In genomic region chr6:132780770-132781371, GRCh38 we compare ENCODE assay signal across 9 cellular contexts. TPM values are rescaled to one million over a fixed set of nuclear protein-coding genes. Genes with fewer than 3 reads are reported as not detected.
A peak's percentile ranks its signal among the peaks of the same experiment; 100 is the strongest.
DNase-seq lines count a peak whose midpoint lies in the region; ATAC-seq, FAIRE-seq and TF ChIP-seq lines count a peak whose summit lies in the region.
"Had no signal": no experiment of that assay in that cellular context is flagged by ENCODE, and none has a peak within 500 bp of the region (broad histone marks: within the 10 kb centered on the region; RNA-seq: fewer than 3 reads in every experiment).

No MANE protein-coding gene starts in this region.

- H2AFZ ChIP-seq in IMR-90 (replicated peaks; ENCODE audit: low read length, poor library complexity) (no peak overlapping the region), neural progenitor cell (replicated peaks) (no peak overlapping the region)

- peak; percentile 63 for DNase-seq in IMR-90
- DNase-seq in neural progenitor cell (ENCODE audit: low spot score): peak; percentile 5
- DNase-seq in activated effector memory CD4-positive, alpha-beta T cell treated with Interleukin-2 at 50 U/mL for 16 hours: no peak
- no peak for DNase-seq in testis
- DNase-seq in GM12891 (ENCODE audit: insufficient read length, low spot score): no peak
- DNase-seq in glutamatergic neuron: no peak
- DNase-seq: activated naive CD8-positive, alpha-beta T cell treated with anti-CD3 and anti-CD28 coated beads for 36 hours had no signal

- no peaks in the 10 kb centered on the region for H3K9me3 Mint-ChIP-seq in brain
- H3K9me3 Mint-ChIP-seq in neural progenitor cell: no peaks in the 10 kb centered on the region
- H3K9me3 Mint-ChIP-seq in glutamatergic neuron (ENCODE audit: unreplicated experiment): no peaks in the 10 kb centered on the region
- H3K9me3 Mint-ChIP-seq: activated naive CD8-positive, alpha-beta T cell treated with anti-CD3 and anti-CD28 coated beads for 36 hours had no signal

- CTCF ChIA-PET in IMR-90 (lab: Yijun Ruan, JAX): no interaction called here

- no peak overlapping the region for H3K18ac ChIP-seq in IMR-90 (ENCODE audit: low read depth, low read length)

- H3K4me3 Mint-ChIP-seq in brain (no peak overlapping the region), neural progenitor cell (no peak overlapping the region), glutamatergic neuron (ENCODE audit: unreplicated experiment) (no peak overlapping the region)
- H3K4me3 Mint-ChIP-seq: activated naive CD8-positive, alpha-beta T cell treated with anti-CD3 and anti-CD28 coated beads for 36 hours had no signal

- H2BK5ac ChIP-seq in IMR-90 (ENCODE audit: low read depth, low read length, poor library complexity, severe bottlenecking): no peak overlapping the region

- H3K4me1 Mint-ChIP-seq in brain (no peaks in the 10 kb centered on the region), neural progenitor cell (no peaks in the 10 kb centered on the region), glutamatergic neuron (ENCODE audit: low read depth, unreplicated experiment) (no peaks in the 10 kb centered on the region)
- H3K4me1 Mint-ChIP-seq: activated naive CD8-positive, alpha-beta T cell treated with anti-CD3 and anti-CD28 coated beads for 36 hours had no signal

- H3K79me2 ChIP-seq in neural progenitor cell (ENCODE audit: low read depth): no peaks in the 10 kb centered on the region

- no peaks in the 10 kb centered on the region for H3K9me3 ChIP-seq in IMR-90 (ENCODE audit: control insufficient read depth, insufficient read depth, low read length)
- H3K9me3 ChIP-seq in neural progenitor cell (ENCODE audit: low read depth): no peaks in the 10 kb centered on the region
- no peaks in the 10 kb centered on the region for H3K9me3 ChIP-seq in testis

- H2BK15ac ChIP-seq in IMR-90 (ENCODE audit: low read depth, low read length): no peak overlapping the region

- no peak for TF ChIP-seq POLR2A in IMR-90 (IDR thresholded peaks at IDR 0.05; ENCODE audit: low read depth, low read length)
- TF ChIP-seq POLR2A in testis (IDR thresholded peaks at IDR 0.05): no peak
- no peak for TF ChIP-seq POLR2A in GM12891 (IDR thresholded peaks at IDR 0.05; ENCODE audit: low read depth, low read length)

- no peak overlapping the region for H3K56ac ChIP-seq in IMR-90 (ENCODE audit: extremely low read depth, insufficient read depth, low read length)

- no peak overlapping the region for H3K4ac ChIP-seq in IMR-90 (ENCODE audit: low read depth, low read length)

- in situ Hi-C loops in IMR-90 (cut with MboI; ENCODE audit: low sequenced_read_pairs): no loop called here

- H3K27ac ChIP-seq in IMR-90 (ENCODE audit: insufficient read depth, low read length) (no peak overlapping the region), neural progenitor cell (no peak overlapping the region), testis (no peak overlapping the region)

- H3K4me1 ChIP-seq in IMR-90 (ENCODE audit: control insufficient read depth, insufficient read depth, low read length): no peaks in the 10 kb centered on the region
- no peaks in the 10 kb centered on the region for H3K4me1 ChIP-seq in neural progenitor cell
- no peaks in the 10 kb centered on the region for H3K4me1 ChIP-seq in testis

- H3K36me3 Mint-ChIP-seq in brain (peaks cover 55% of the 10 kb centered on the region), neural progenitor cell (no peaks in the 10 kb centered on the region), glutamatergic neuron (ENCODE audit: unreplicated experiment) (no peaks in the 10 kb centered on the region)

- no CpG with 5 or more reads among the region's 2 CpGs for WGBS in IMR-90 (ENCODE audit: extremely low coverage in 2 of 2, insufficient read length in 1 of 2), 2 experiments
- WGBS in testis, 2 donors: 41 to 70% methylated on average over 2 of the region's 2 CpGs

- peak; percentile 62 for TF ChIP-seq CTCF in IMR-90 (conservative IDR thresholded peaks at IDR 0.05; ENCODE audit: low read depth, low read length)
- TF ChIP-seq CTCF in brain (conservative IDR thresholded peaks at IDR 0.05): peak; percentile 30 to 52
- TF ChIP-seq CTCF in neural progenitor cell (IDR thresholded peaks at IDR 0.05): peak; percentile 36
- no peak for TF ChIP-seq CTCF in testis (IDR thresholded peaks at IDR 0.05)
- no peak for TF ChIP-seq CTCF in glutamatergic neuron (IDR thresholded peaks at IDR 0.05; ENCODE audit: partially characterized antibody, unreplicated experiment)

- no peak overlapping the region for H2AK5ac ChIP-seq in IMR-90 (ENCODE audit: low read depth, low read length)

- no TSS peak for BruUV-seq in IMR-90 (replicated peaks; lab: Mats Ljungman, UMichigan)

- H3K9ac ChIP-seq in IMR-90 (ENCODE audit: low read depth, low read length) (no peak overlapping the region), neural progenitor cell (no peak overlapping the region)

- ATAC-seq in GM18502 (IDR thresholded peaks at IDR 0.05; ENCODE audit: poor library complexity, unreplicated experiment) (peak; percentile 58), IMR-90 (ENCODE audit: low read depth) (peak; percentile 81)

- H4K8ac ChIP-seq in IMR-90 (ENCODE audit: low read depth in 2 of 2, low read length in 2 of 2): no peak overlapping the region

- H3K79me1 ChIP-seq in IMR-90 (ENCODE audit: low read depth in 1 of 2, low read length in 2 of 2): no peaks in the 10 kb centered on the region

- H4K91ac ChIP-seq in IMR-90 (ENCODE audit: insufficient read depth, low read depth, low read length): no peak overlapping the region

- H3K36me3 ChIP-seq in IMR-90 (ENCODE audit: control insufficient read depth, insufficient read depth, low read length) (peaks cover 6% of the 10 kb centered on the region; the same call in 1 of the 2 replicates), neural progenitor cell (no peaks in the 10 kb centered on the region), testis (ENCODE audit: low read depth, missing control alignments) (no peaks in the 10 kb centered on the region)

- no peak overlapping the region for H3K23ac ChIP-seq in IMR-90 (ENCODE audit: low read depth, low read length)

- no peaks in the 10 kb centered on the region for H3F3A ChIP-seq in neural progenitor cell (ENCODE audit: low read depth)

- no peak overlapping the region for H4K5ac ChIP-seq in IMR-90 (ENCODE audit: low read depth, low read length)

- intact Hi-C loops in IMR-90 (cut with micrococcal nuclease): loop anchor here (1.0 to 10.0 kb wide), 3 partner anchors 112 to 486 kb away; no protein-coding TSS in a partner anchor
- intact Hi-C loops in testis (cut with DNase I; ENCODE audit: low total_unique reads): no loop called here

- H3K27me3 ChIP-seq in IMR-90 (ENCODE audit: control insufficient read depth, insufficient read depth, low read length) (no peaks in the 10 kb centered on the region), neural progenitor cell (no peaks in the 10 kb centered on the region), testis (no peaks in the 10 kb centered on the region)

- no peaks in the 10 kb centered on the region for H4K20me1 ChIP-seq in IMR-90 (ENCODE audit: insufficient read depth, low read length)
- no peaks in the 10 kb centered on the region for H4K20me1 ChIP-seq in neural progenitor cell (ENCODE audit: low read depth)

- no peak overlapping the region for H3K14ac ChIP-seq in IMR-90 (replicated peaks; ENCODE audit: low read depth, low read length)

- no peak overlapping the region for H2AK9ac ChIP-seq in IMR-90 (replicated peaks; ENCODE audit: low read depth, low read length, poor library complexity)

- no peak overlapping the region for H2BK120ac ChIP-seq in IMR-90 (ENCODE audit: low read depth, low read length)

- POLR2A ChIA-PET in IMR-90 (lab: Charles Lee; ENCODE audit: unreplicated experiment): no interaction called here

- peak; percentile 59 for TF ChIP-seq RAD21 in IMR-90 (IDR thresholded peaks at IDR 0.05; ENCODE audit: low read length)

- H3K4me2 ChIP-seq in IMR-90 (ENCODE audit: low read depth, low read length): no peak overlapping the region
- H3K4me2 ChIP-seq in neural progenitor cell: no peak overlapping the region

- 0 out of 2 replicates have a peak, but pooled peaks cover 2% of the 10 kb centered on the region for H3K9me1 ChIP-seq in IMR-90 (ENCODE audit: insufficient read depth, low read length)

- H2BK20ac ChIP-seq in IMR-90 (ENCODE audit: low read depth, low read length): no peak overlapping the region

- dilution Hi-C loops in IMR-90 (cut with HindIII; ENCODE audit: low sequenced_read_pairs, unreplicated experiment): no loop called here

- H3K4me3 ChIP-seq in IMR-90 (ENCODE audit: insufficient read depth, low read depth, low read length): no peak overlapping the region
- H3K4me3 ChIP-seq in neural progenitor cell: no peak overlapping the region
- H3K4me3 ChIP-seq in testis: no peak overlapping the region

- H3K27me3 Mint-ChIP-seq in brain (no peaks in the 10 kb centered on the region), neural progenitor cell (ENCODE audit: insufficient read depth, low read depth) (no peaks in the 10 kb centered on the region), glutamatergic neuron (ENCODE audit: unreplicated experiment) (no peaks in the 10 kb centered on the region)
- H3K27me3 Mint-ChIP-seq: activated naive CD8-positive, alpha-beta T cell treated with anti-CD3 and anti-CD28 coated beads for 36 hours had no signal

- H3K27ac Mint-ChIP-seq in brain: no peak overlapping the region
- H3K27ac Mint-ChIP-seq in neural progenitor cell: no peak overlapping the region
- no peak overlapping the region for H3K27ac Mint-ChIP-seq in glutamatergic neuron (ENCODE audit: unreplicated experiment)
- H3K27ac Mint-ChIP-seq: activated naive CD8-positive, alpha-beta T cell treated with anti-CD3 and anti-CD28 coated beads for 36 hours had no signal

- FAIRE-seq in GM12891 (lab: Jason Lieb, UNC): no peak

RNA-seq across cellular contexts. Expression of gene SLC18B1, which starts 17.6 kb away (rescaled TPM):
- total RNA-seq in IMR-90 (2012; rRNA removed) (2.5 and 6.4 TPM in 2 replicates), neural progenitor cell (ENCODE audit: low replicate concordance) (4.2 and 5.1 TPM in 2 replicates), testis (1 to 10 TPM; 2.4 to 3.6 TPM), glutamatergic neuron (ENCODE audit: unreplicated experiment) (5.8 TPM)
- polyA plus RNA-seq in IMR-90 (2012; rRNA removed) (1.7 and 2.4 TPM in 2 replicates), brain (ENCODE audit: insufficient read depth, low read depth, low replicate concordance) (14.5 TPM), testis (ENCODE audit: insufficient read depth, low read depth, low replicate concordance) (7.5 TPM)
- 0.41 and 0.60 TPM in 2 replicates for polyA plus RNA-seq in IMR-90 (2012; cell fraction: cytosol; rRNA removed)
- 0.36 and 3.9 TPM in 2 replicates for polyA plus RNA-seq in IMR-90 (2012; cell fraction: nucleus; rRNA removed; ENCODE audit: low replicate concordance)
- polyA plus RNA-seq in GM12891 (2012; ENCODE audit: low read depth, missing spikeins): 3.7 TPM

RNA-seq across cellular contexts. Expression of gene VNN2, which starts 23.2 kb away (rescaled TPM):
- not detected in 2 replicates for total RNA-seq in IMR-90 (2012; rRNA removed)
- not detected in 2 replicates for polyA plus RNA-seq in IMR-90 (2012; rRNA removed)
- not detected in 2 replicates for polyA plus RNA-seq in IMR-90 (2012; cell fraction: cytosol; rRNA removed)
- polyA plus RNA-seq in IMR-90 (2012; cell fraction: nucleus; rRNA removed; ENCODE audit: low replicate concordance): not detected in 2 replicates
- 0.36 TPM for polyA plus RNA-seq in brain (ENCODE audit: insufficient read depth, low read depth, low replicate concordance)
- not detected in 2 replicates for total RNA-seq in neural progenitor cell (ENCODE audit: low replicate concordance)
- total RNA-seq in testis: under 1 TPM; 0.31 to 0.47 TPM
- 2.0 TPM for polyA plus RNA-seq in testis (ENCODE audit: insufficient read depth, low read depth, low replicate concordance)
- 16.5 TPM for polyA plus RNA-seq in GM12891 (2012; ENCODE audit: low read depth, missing spikeins)
- total RNA-seq in glutamatergic neuron (ENCODE audit: unreplicated experiment): not detected

RNA-seq across cellular contexts. Expression of gene RPS12, which starts 33.5 kb away (rescaled TPM):
- 1,529 and 2,604 TPM in 2 replicates for total RNA-seq in IMR-90 (2012; rRNA removed)
- 3,906 and 3,925 TPM in 2 replicates for polyA plus RNA-seq in IMR-90 (2012; rRNA removed)
- polyA plus RNA-seq in IMR-90 (2012; cell fraction: cytosol; rRNA removed): 4,661 and 5,209 TPM in 2 replicates
- 958 and 2,207 TPM in 2 replicates for polyA plus RNA-seq in IMR-90 (2012; cell fraction: nucleus; rRNA removed; ENCODE audit: low replicate concordance)
- polyA plus RNA-seq in brain (ENCODE audit: insufficient read depth, low read depth, low replicate concordance): 1,772 TPM
- 1,494 and 2,045 TPM in 2 replicates for total RNA-seq in neural progenitor cell (ENCODE audit: low replicate concordance)
- 1,000 to 10,000 TPM in 1 of 2 donors, 100 to 1,000 TPM in 1; 451 to 1,185 TPM for total RNA-seq in testis
- polyA plus RNA-seq in testis (ENCODE audit: insufficient read depth, low read depth, low replicate concordance): 1,417 TPM
- 5,998 TPM for polyA plus RNA-seq in GM12891 (2012; ENCODE audit: low read depth, missing spikeins)
- 432 TPM for total RNA-seq in glutamatergic neuron (ENCODE audit: unreplicated experiment)

Comparison
In these comparisons a context has a peak if more than half of its experiments do, and no peak if none do; other contexts are left out.
1. DNase-seq: peak in IMR-90 (single experiment) and neural progenitor cell (single experiment); none in activated effector memory CD4-positive, alpha-beta T cell treated with Interleukin-2 at 50 U/mL for 16 hours (single experiment), testis (single experiment), GM12891 (single experiment) and glutamatergic neuron (single experiment).
2. CTCF ChIP-seq: peak in IMR-90 (single experiment), brain (2 of 2) and neural progenitor cell (single experiment); none in testis (0 of 3) and glutamatergic neuron (single experiment).